In the genomic region with DNA sequence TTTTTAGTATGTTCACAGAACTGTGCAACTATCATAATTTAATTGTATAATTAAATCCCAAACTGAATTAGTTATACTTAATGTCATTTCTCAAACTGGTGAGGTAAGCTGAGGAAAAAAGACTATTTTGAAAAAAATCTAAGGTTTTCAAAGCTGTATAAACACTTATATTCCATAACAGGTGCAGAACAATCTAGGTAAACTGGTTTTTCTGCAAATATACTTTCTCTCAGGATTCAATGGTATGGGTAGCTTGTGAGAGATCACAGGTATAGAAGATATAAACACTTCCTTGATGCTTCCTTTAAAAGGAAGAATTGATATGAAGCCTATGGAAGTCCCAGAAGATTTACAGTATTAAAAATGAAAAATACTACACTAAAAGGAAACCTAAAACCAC, we compare ENCODE assay signal across 19 cellular contexts. TPM values are rescaled to one million over a fixed set of nuclear protein-coding genes. Genes with fewer than 3 reads are reported as not detected.
DNase-seq lines count a peak whose midpoint lies in the region; ATAC-seq lines count a peak whose summit lies in the region.
"Had no signal": no experiment of that assay in that cellular context is flagged by ENCODE, and none has a peak within 500 bp of the region (broad histone marks: within the 10 kb centered on the region; RNA-seq: fewer than 3 reads in every experiment).

No MANE protein-coding gene starts in this region.

- no peaks in the 10 kb centered on the region for H3K27me3 Mint-ChIP-seq in activated T-cell treated with anti-CD3 and anti-CD28 coated beads, Interleukin-2, amount 50 U/mL, for 72 hours (ENCODE audit: low read depth)
- H3K27me3 Mint-ChIP-seq in T-helper 17 cell, result no peaks in the 10 kb centered on the region

- H3K4me1 Mint-ChIP-seq in activated T-cell treated with anti-CD3 and anti-CD28 coated beads, Interleukin-2, amount 50 U/mL, for 72 hours (ENCODE audit: low read depth), result peaks cover 9% of the 10 kb centered on the region
- H3K4me1 Mint-ChIP-seq in T-helper 17 cell, result peaks cover 13% of the 10 kb centered on the region
- H3K4me1 Mint-ChIP-seq: H9 had no signal

- H3K9me3 Mint-ChIP-seq in activated T-cell treated with anti-CD3 and anti-CD28 coated beads, Interleukin-2, amount 50 U/mL, for 72 hours, result no peaks in the 10 kb centered on the region
- H3K9me3 Mint-ChIP-seq: H9 had no signal

- no peaks in the 10 kb centered on the region for H3K9me3 ChIP-seq in T-helper 17 cell (ENCODE audit: control insufficient read depth, low read length, poor library complexity, severe bottlenecking)

- peaks cover 5 to 16% of the 10 kb centered on the region in 2 donors for H3K36me3 Mint-ChIP-seq in activated T-cell treated with anti-CD3 and anti-CD28 coated beads, Interleukin-2, amount 50 U/mL, for 72 hours (ENCODE audit: insufficient read depth in 2 of 2)
- H3K36me3 Mint-ChIP-seq in T-helper 17 cell (ENCODE audit: low read depth), result peaks cover 8% of the 10 kb centered on the region

- peak overlapping the region; percentile 64 for H3K27ac Mint-ChIP-seq in activated T-cell treated with anti-CD3 and anti-CD28 coated beads, Interleukin-2, amount 50 U/mL, for 72 hours
- H3K27ac Mint-ChIP-seq in T-helper 17 cell, result peak overlapping the region; percentile 46

- no peak for ATAC-seq in activated T-cell treated with anti-CD3 and anti-CD28 coated beads, Interleukin-2, amount 50 U/mL, for 72 hours (replicated peaks in 1 of 2)
- ATAC-seq in T-helper 17 cell, result no peak

- DNase-seq in activated T-cell treated with anti-CD3 and anti-CD28 coated beads, Interleukin-2, amount 50 U/mL, for 72 hours, result no peak
- DNase-seq in activated T-cell treated with anti-CD3 and anti-CD28 coated beads, Interleukin-2, amount 50 U/mL, for 48 hours, result no peak
- peak; percentile 41 for DNase-seq in NCI-H2029 (lab: John Stamatoyannopoulos, UW)
- no peak for DNase-seq in T-helper 17 cell
- DNase-seq in glomerular visceral epithelial cell (ENCODE audit: extremely low spot score), result no peak
- no peak for DNase-seq in foreskin melanocyte
- no peak for DNase-seq in SKM-1 (lab: John Stamatoyannopoulos, UW; ENCODE audit: unreplicated experiment)
- DNase-seq: DND-41, GM23248, H9, KG1, NCI-H1105, NCI-H2107, NCI-H2227 treated with DMSO at 0.1 percent for 48 hours, NCI-H510A, NCI-H82, Right ventricle myocardium superior, T-helper 2 cell had no signal

- no peak overlapping the region for H3K4me3 Mint-ChIP-seq in activated T-cell treated with anti-CD3 and anti-CD28 coated beads, Interleukin-2, amount 50 U/mL, for 72 hours
- no peak overlapping the region for H3K4me3 Mint-ChIP-seq in T-helper 17 cell
- H3K4me3 Mint-ChIP-seq: CD14-positive monocyte, H9 had no signal

RNA-seq across cellular contexts. Expression of a gene that starts 33.7 kb away (rescaled TPM):
- total RNA-seq in activated T-cell treated with anti-CD3 and anti-CD28 coated beads, Interleukin-2, amount 50 U/mL, for 72 hours, result 10 to 100 TPM; 51.5 to 54.3 TPM
- total RNA-seq in T-helper 17 cell, result 10 to 100 TPM; 44.3 to 47.0 TPM
